Comparison of ENCODE assay signal across 23 cellular contexts in the genomic region with DNA sequence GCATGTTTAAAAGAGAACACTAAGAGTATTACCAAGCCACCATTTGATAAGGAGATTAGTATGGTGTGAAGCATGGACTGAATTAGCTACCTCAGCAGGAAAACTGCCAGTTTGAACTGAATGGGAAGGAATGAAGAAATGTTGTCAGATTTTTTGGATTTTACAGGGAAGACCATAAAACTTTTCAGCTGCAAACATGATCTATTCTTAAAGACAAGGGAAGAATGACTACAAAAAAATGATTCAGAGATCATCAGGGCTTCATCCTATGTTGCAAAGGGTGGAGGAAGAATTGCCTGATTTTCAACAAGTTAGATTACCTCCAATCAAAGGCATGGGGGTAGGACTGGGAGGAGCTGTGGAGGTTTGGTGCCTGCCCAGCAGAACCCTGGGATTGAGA. TPM values are rescaled to one million over a fixed set of nuclear protein-coding genes. Genes with fewer than 3 reads are reported as not detected.
DNase-seq lines count a peak whose midpoint lies in the region; ATAC-seq, FAIRE-seq and TF ChIP-seq lines count a peak whose summit lies in the region.
"Had no signal": no experiment of that assay in that cellular context is flagged by ENCODE, and none has a peak within 500 bp of the region (broad histone marks: within the 10 kb centered on the region; RNA-seq: fewer than 3 reads in every experiment).

No MANE protein-coding gene starts in this region.

- no peaks in the 10 kb centered on the region for H3K9me3 ChIP-seq in HepG2 (ENCODE audit: low read length)
- no peaks in the 10 kb centered on the region for H3K9me3 ChIP-seq in right lobe of liver
- H3K9me3 ChIP-seq in kidney (ENCODE audit: control insufficient read depth in 1 of 2, low read length in 2 of 2), result no peaks in the 10 kb centered on the region
- no peaks in the 10 kb centered on the region for H3K9me3 ChIP-seq in right cardiac atrium (ENCODE audit: control insufficient read depth, low read length)
- H3K9me3 ChIP-seq: BE2C; BLaER1 treated with 17β-estradiol and CSF1 and Interleukin-3, amounts not matched to agents 10 nM and 100 nM; HAP-1 had no signal

- H3K4me3 ChIP-seq in HepG2 (replicated peaks in 1 of 3; ENCODE audit: insufficient read depth in 1 of 3, low read depth in 2 of 3, low read length in 3 of 3) (no peak overlapping the region), right lobe of liver (no peak overlapping the region), fibroblast of mammary gland (ENCODE audit: control insufficient read depth, low read depth, low read length) (no peak overlapping the region), retinal pigment epithelial cell (ENCODE audit: low read length) (no peak overlapping the region), kidney (ENCODE audit: low read length in 2 of 2) (no peak overlapping the region), right cardiac atrium (ENCODE audit: low read length) (no peak overlapping the region)
- H3K4me3 ChIP-seq: BLaER1 treated with 17β-estradiol and CSF1 and Interleukin-3, amounts not matched to agents 10 nM and 100 nM; GM12878; HAP-1 had no signal

- no peak for TF ChIP-seq EP300 in HepG2 (IDR thresholded peaks at IDR 0.05; ENCODE audit: low read depth in 2 of 2, low read length in 2 of 2)
- no peak for TF ChIP-seq EP300 in HepG2 (CRISPR knock-in tag; IDR thresholded peaks at IDR 0.05; ENCODE audit: borderline replicate concordance)

- H3K79me2 ChIP-seq in HepG2 (ENCODE audit: insufficient read depth, low read length), result no peaks in the 10 kb centered on the region

- BruUV-seq in HepG2 (replicated peaks; lab: Mats Ljungman, UMichigan), result no TSS peak

- no peak overlapping the region for H3K4me2 ChIP-seq in HepG2 (ENCODE audit: low read depth, low read length)
- H3K4me2 ChIP-seq: BLaER1 treated with 17β-estradiol and CSF1 and Interleukin-3, amounts not matched to agents 10 nM and 100 nM had no signal

- no peaks in the 10 kb centered on the region for H4K20me1 ChIP-seq in HepG2 (ENCODE audit: insufficient read depth, low read length)
- H4K20me1 ChIP-seq: BLaER1 treated with 17β-estradiol and CSF1 and Interleukin-3, amounts not matched to agents 10 nM and 100 nM had no signal

- H3K27ac ChIP-seq in HepG2 (ENCODE audit: extremely low read length, insufficient read depth, low read length), result no peak overlapping the region
- H3K27ac ChIP-seq in right lobe of liver, result no peak overlapping the region
- H3K27ac ChIP-seq in kidney (ENCODE audit: low read depth in 2 of 2, low read length in 2 of 2), result no peak overlapping the region
- H3K27ac ChIP-seq in right cardiac atrium (ENCODE audit: low read length), result no peak overlapping the region
- H3K27ac ChIP-seq: 22Rv1; BLaER1 treated with 17β-estradiol and CSF1 and Interleukin-3, amounts not matched to agents 10 nM and 100 nM had no signal

- no peaks in the 10 kb centered on the region for H3K4me1 ChIP-seq in HepG2 (ENCODE audit: insufficient read depth, low read length)
- no peaks in the 10 kb centered on the region for H3K4me1 ChIP-seq in right lobe of liver
- no peaks in the 10 kb centered on the region for H3K4me1 ChIP-seq in kidney (ENCODE audit: control insufficient read depth in 1 of 2, insufficient read depth in 1 of 2, low read depth in 1 of 2, low read length in 2 of 2)
- no peaks in the 10 kb centered on the region for H3K4me1 ChIP-seq in right cardiac atrium (ENCODE audit: control insufficient read depth, insufficient read depth, low read length)
- H3K4me1 ChIP-seq: BE2C; BLaER1 treated with 17β-estradiol and CSF1 and Interleukin-3, amounts not matched to agents 10 nM and 100 nM had no signal

- ATAC-seq in HepG2 (no peak), right lobe of liver (no peak), right cardiac atrium (no peak)
- ATAC-seq: GM12878 had no signal

- no peaks in the 10 kb centered on the region for H3K27me3 ChIP-seq in HepG2 (ENCODE audit: control insufficient read depth in 1 of 2, insufficient read depth in 2 of 2, low read length in 2 of 2)
- H3K27me3 ChIP-seq in right lobe of liver, result no peaks in the 10 kb centered on the region
- H3K27me3 ChIP-seq in right cardiac atrium (ENCODE audit: control insufficient read depth, insufficient read depth), result no peaks in the 10 kb centered on the region
- H3K27me3 ChIP-seq: BE2C; BLaER1 treated with 17β-estradiol and CSF1 and Interleukin-3, amounts not matched to agents 10 nM and 100 nM had no signal

- CTCF ChIA-PET in HepG2 (lab: Yijun Ruan, JAX; ENCODE audit: low intra/inter-chr PET ratio, low total read pairs), result no interaction called here

- TF ChIP-seq POLR2A in HepG2 (IDR thresholded peaks at IDR 0.05; ENCODE audit: insufficient read depth in 1 of 2, low read depth in 2 of 2, low read length in 2 of 2) (no peak), right lobe of liver (IDR thresholded peaks at IDR 0.05) (no peak)

- intact Hi-C loops in HepG2 (cut with micrococcal nuclease; ENCODE audit: unreplicated experiment), result no loop called here
- intact Hi-C loops in right lobe of liver (cut with DNase I), result no loop called here
- intact Hi-C loops in kidney (cut with DNase I), result no loop called here
- intact Hi-C loops in right cardiac atrium (cut with DNase I), result no loop called here

- TF ChIP-seq RAD21 in HepG2 (CRISPR knock-in tag; IDR thresholded peaks at IDR 0.05), result no peak

- in situ Hi-C loops in HepG2 (cut with HindIII; ENCODE audit: extremely low pct_ligation_motif_present, low pct_unique_long_range_greater_than_20kb), result no loop called here

- FAIRE-seq in HepG2 (lab: Jason Lieb, UNC) (no peak), kidney (lab: Jason Lieb, UNC) (no peak)
- FAIRE-seq: A204.1, GM12878, GM19239, H54 had no signal

- H3K36me3 ChIP-seq in HepG2 (replicated peaks in 1 of 2; ENCODE audit: control insufficient read depth in 1 of 2, insufficient read depth in 2 of 2, low read length in 2 of 2), result no peaks in the 10 kb centered on the region
- H3K36me3 ChIP-seq in right lobe of liver, result no peaks in the 10 kb centered on the region
- no peaks in the 10 kb centered on the region for H3K36me3 ChIP-seq in kidney (ENCODE audit: control insufficient read depth in 1 of 2, insufficient read depth in 2 of 2, low read length in 2 of 2)
- H3K36me3 ChIP-seq: BE2C; BLaER1 treated with 17β-estradiol and CSF1 and Interleukin-3, amounts not matched to agents 10 nM and 100 nM; HAP-1 had no signal

- no peak overlapping the region for H2AFZ ChIP-seq in HepG2 (ENCODE audit: low read length)

- POLR2A ChIA-PET in HepG2 (lab: Yijun Ruan, JAX), result no interaction called here

- TF ChIP-seq CTCF in HepG2 (CRISPR knock-in tag; IDR thresholded peaks at IDR 0.05), result no peak
- TF ChIP-seq CTCF in right lobe of liver (IDR thresholded peaks at IDR 0.05), result no peak
- no peak for TF ChIP-seq CTCF in fibroblast of mammary gland (conservative IDR thresholded peaks at IDR 0.05; ENCODE audit: control insufficient read depth, insufficient read depth, low read depth, low read length)
- no peak for TF ChIP-seq CTCF in retinal pigment epithelial cell (conservative IDR thresholded peaks at IDR 0.05; ENCODE audit: low read depth, low read length)
- TF ChIP-seq CTCF in kidney (IDR thresholded peaks at IDR 0.05; ENCODE audit: borderline replicate concordance, extremely low read depth, insufficient read depth), result no peak

- no peak overlapping the region for H3K9ac ChIP-seq in HepG2 (ENCODE audit: insufficient read depth, low read depth, low read length)
- no peak overlapping the region for H3K9ac ChIP-seq in kidney (ENCODE audit: low read length in 2 of 2)
- H3K9ac ChIP-seq: BLaER1 treated with 17β-estradiol and CSF1 and Interleukin-3, amounts not matched to agents 10 nM and 100 nM had no signal

- DNase-seq in HepG2 (ENCODE audit: low spot score), result no peak
- DNase-seq in right lobe of liver, result no peak
- peak; percentile 55 for DNase-seq in fibroblast of mammary gland (ENCODE audit: low read depth)
- peak; percentile 13 for DNase-seq in retinal pigment epithelial cell (ENCODE audit: low read depth)
- no peak for DNase-seq in kidney
- no peak for DNase-seq in right cardiac atrium
- DNase-seq: AML-193; BE2C; CD4-positive, alpha-beta T cell; CD8-positive, alpha-beta memory T cell; DMS 273 treated with DMSO at 0.1 percent for 48 hours; DMS79; EL; GDM1; GOT3; HFFc6 had no signal

RNA-seq across cellular contexts. Expression of a gene that starts 49.3 kb away (rescaled TPM):
- 28.7 and 32.4 TPM in 2 replicates for total RNA-seq in HepG2 (2016; rRNA removed; fragmentation: Illumina TruSeq; extraction: Trizol)
- 25.5 and 28.3 TPM in 2 replicates for total RNA-seq in HepG2 (2016; cell fraction: cytosol; rRNA removed; fragmentation: Illumina TruSeq; extraction: Trizol; ENCODE audit: low read depth)
- total RNA-seq in HepG2 (2016; cell fraction: insoluble cytoplasmic fraction; rRNA removed; fragmentation: Illumina TruSeq; extraction: Trizol), result 29.1 and 32.6 TPM in 2 replicates
- 49.7 and 58.0 TPM in 2 replicates for total RNA-seq in HepG2 (2016; cell fraction: membrane; rRNA removed; fragmentation: Illumina TruSeq; extraction: Trizol)
- total RNA-seq in HepG2 (2016; cell fraction: nucleus; rRNA removed; fragmentation: Illumina TruSeq; extraction: Trizol), result 25.8 and 29.5 TPM in 2 replicates
- 15.5 and 17.6 TPM in 2 replicates for polyA plus RNA-seq in HepG2 (2011; rRNA removed)
- 6.5 and 9.8 TPM in 2 replicates for polyA plus RNA-seq in HepG2 (2011; cell fraction: cytosol; rRNA removed)
- 10.9 and 13.2 TPM in 2 replicates for polyA plus RNA-seq in HepG2 (2011; cell fraction: nucleus; rRNA removed)
- polyA plus RNA-seq in HepG2 (2012), result 17.1 and 18.1 TPM in 2 replicates
- polyA plus RNA-seq in HepG2 (2016; cell fraction: cytosol; fragmentation: Illumina TruSeq; extraction: Trizol; ENCODE audit: low read depth), result 40.7 and 44.7 TPM in 2 replicates
- 34.0 and 37.3 TPM in 2 replicates for polyA plus RNA-seq in HepG2 (2016; cell fraction: insoluble cytoplasmic fraction; fragmentation: Illumina TruSeq; extraction: Trizol; ENCODE audit: low read depth)
- 52.3 and 64.3 TPM in 2 replicates for polyA plus RNA-seq in HepG2 (2016; cell fraction: membrane; fragmentation: Illumina TruSeq; extraction: Trizol; ENCODE audit: low read depth)
- 26.9 and 27.4 TPM in 2 replicates for polyA plus RNA-seq in HepG2 (2016; cell fraction: nucleus; fragmentation: Illumina TruSeq; extraction: Trizol; ENCODE audit: insufficient read depth, low read depth)
- polyA minus RNA-seq in HepG2 (2011; rRNA and poly(A)+ RNA removed; ENCODE audit: low replicate concordance), result 7.1 and 8.9 TPM in 2 replicates
- 9.5 and 9.7 TPM in 2 replicates for polyA minus RNA-seq in HepG2 (2011; cell fraction: cytosol; rRNA and poly(A)+ RNA removed)
- polyA minus RNA-seq in HepG2 (2011; cell fraction: nucleus; rRNA and poly(A)+ RNA removed), result 72.9 and 92.7 TPM in 2 replicates
- total RNA-seq in right lobe of liver, result 10 to 100 TPM in 3 of 6 experiments, 1 to 10 TPM in 3; 6.1 to 16.8 (median 9.7) TPM
- 15.8 TPM for total RNA-seq in kidney
- polyA plus RNA-seq in kidney (ENCODE audit: insufficient read depth, low read depth, low replicate concordance), result 19.2 TPM
- total RNA-seq in right cardiac atrium, result 10 to 100 TPM; 27.3 to 44.4 (median 31.7) TPM
- polyA plus RNA-seq in right cardiac atrium, result 17.7 TPM

Comparison
In these comparisons a context has a peak if more than half of its experiments do, and no peak if none do; other contexts are left out.
1. DNase-seq: peak in fibroblast of mammary gland (single experiment) and retinal pigment epithelial cell (single experiment); none in HepG2 (single experiment), right lobe of liver (0 of 3), kidney (single experiment) and right cardiac atrium (0 of 3).